15 cellular contexts compared by ENCODE assay signal in the genomic region with DNA sequence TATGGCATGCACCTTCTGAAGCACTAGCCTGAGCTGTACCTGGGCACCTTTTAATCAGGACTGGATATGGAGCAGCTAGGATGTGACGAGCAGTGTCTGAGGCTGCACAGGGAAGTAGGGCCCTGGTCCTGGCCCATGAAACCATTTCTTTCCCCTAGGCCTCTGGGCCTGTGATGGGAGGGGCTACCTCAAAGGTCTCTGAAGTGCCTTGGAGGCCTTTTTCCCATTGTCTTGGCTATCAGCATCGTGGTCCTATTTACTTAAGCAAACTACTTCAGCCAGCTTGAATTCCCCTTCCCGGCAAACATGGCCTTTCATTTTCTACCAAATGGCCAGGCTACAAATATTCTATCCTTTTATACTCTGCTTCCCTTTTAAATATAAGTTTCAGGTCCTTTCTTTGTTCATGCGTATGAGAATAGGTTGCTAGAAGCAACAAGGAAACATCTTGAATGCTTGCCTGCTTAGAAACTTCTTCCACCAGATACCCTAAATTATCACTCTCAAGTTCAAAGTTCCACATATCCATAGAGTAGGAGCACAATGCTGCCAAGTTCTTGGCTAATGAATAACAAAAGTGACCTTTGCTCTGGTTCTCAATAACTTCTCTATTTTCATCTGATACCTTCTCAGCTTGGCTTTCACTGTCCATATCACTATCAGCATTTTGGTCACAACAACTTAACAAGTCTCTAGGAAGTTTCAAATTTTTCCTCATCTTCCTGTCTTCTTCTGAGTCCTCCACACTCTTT.
DNase-seq lines count a peak whose midpoint lies in the region; ATAC-seq and TF ChIP-seq lines count a peak whose summit lies in the region.
"Had no signal": no experiment of that assay in that cellular context is flagged by ENCODE, and none has a peak within 500 bp of the region (broad histone marks: within the 10 kb centered on the region; RNA-seq: fewer than 3 reads in every experiment).

No MANE protein-coding gene starts in this region.

- H3K27ac ChIP-seq in 22Rv1 (peak overlapping the region; percentile 74), Peyer's patch (peak overlapping the region in 3 of 4 donors; percentile 21 to 79 (median 65)), PC-3 (ENCODE audit: low read length) (no peak overlapping the region)
- H3K27ac ChIP-seq: SK-N-MC had no signal

- peaks cover 8% of the 10 kb centered on the region for H3K4me1 Mint-ChIP-seq in nephron
- H3K4me1 Mint-ChIP-seq: B cell had no signal

- H3K9me2 ChIP-seq in PC-3 (replicated peaks; ENCODE audit: low read length) = no peaks in the 10 kb centered on the region

- POLR2A ChIA-PET in PC-3 (lab: Charles Lee; ENCODE audit: unreplicated experiment) = no interaction called here

- in situ Hi-C loops in G401 (cut with HindIII; ENCODE audit: low sequenced_read_pairs) = no loop called here

- H3K4me1 ChIP-seq in Peyer's patch (peaks cover 0 to 3% (median 0%) of the 10 kb centered on the region in 4 donors), PC-3 (ENCODE audit: insufficient read depth, low read length) (no peaks in the 10 kb centered on the region)

- BruUV-seq in PC-3 (replicated peaks; lab: Mats Ljungman, UMichigan) = no TSS peak

- H3K36me3 Mint-ChIP-seq in nephron (ENCODE audit: low read depth) = no peaks in the 10 kb centered on the region

- no peaks in the 10 kb centered on the region for H3K36me3 ChIP-seq in Peyer's patch
- no peaks in the 10 kb centered on the region for H3K36me3 ChIP-seq in PC-3 (ENCODE audit: low read depth, low read length)

- TF ChIP-seq CTCF in 22Rv1 (IDR thresholded peaks at IDR 0.05) (no peak), Peyer's patch (IDR thresholded peaks at IDR 0.05) (no peak), nephron (IDR thresholded peaks at IDR 0.05; ENCODE audit: unreplicated experiment in 3 of 3) (no peak), PC-3 (conservative IDR thresholded peaks at IDR 0.05; ENCODE audit: low read depth, low read length) (no peak)

- no peak overlapping the region for H3K4me3 Mint-ChIP-seq in nephron
- H3K4me3 Mint-ChIP-seq: B cell had no signal

- no peaks in the 10 kb centered on the region for H3F3A ChIP-seq in PC-3 (ENCODE audit: low read length, unreplicated experiment)

- H3K4me2 ChIP-seq in PC-3 (ENCODE audit: low read length) = no peak overlapping the region

- H3K27me3 Mint-ChIP-seq in nephron (ENCODE audit: low read depth) = peaks cover 6% of the 10 kb centered on the region
- H3K27me3 Mint-ChIP-seq: B cell had no signal

- no peak for TF ChIP-seq POLR2A in Peyer's patch (IDR thresholded peaks at IDR 0.05)

- no peaks in the 10 kb centered on the region for H4K20me1 ChIP-seq in PC-3 (ENCODE audit: low read length)

- H3K27ac Mint-ChIP-seq in nephron = peak overlapping the region; percentile 77 to 90 (median 79)
- H3K27ac Mint-ChIP-seq: B cell had no signal

- CTCF ChIA-PET in PC-3 (lab: Charles Lee) = no interaction called here

- ATAC-seq in left lobe of liver = peak; percentile 98
- ATAC-seq in PC-3 = no peak

- no peaks in the 10 kb centered on the region for H3K27me3 ChIP-seq in Peyer's patch
- no peaks in the 10 kb centered on the region for H3K27me3 ChIP-seq in PC-3 (ENCODE audit: low read length)

- no peak overlapping the region for H3K9ac ChIP-seq in PC-3 (ENCODE audit: low read length)

- H3K9me3 ChIP-seq in Peyer's patch (no peaks in the 10 kb centered on the region), PC-3 (ENCODE audit: low read length) (no peaks in the 10 kb centered on the region)

- H3K4me3 ChIP-seq in Peyer's patch (no peak overlapping the region), PC-3 (ENCODE audit: low read length) (no peak overlapping the region)
- H3K4me3 ChIP-seq: SK-N-MC had no signal

- peak in 1 of 3 donors; percentile 51 for DNase-seq in Peyer's patch
- no peak for DNase-seq in left lobe of liver (ENCODE audit: low spot score)
- DNase-seq in PC-3 = no peak
- no peak for DNase-seq in NCI-H1436 (lab: John Stamatoyannopoulos, UW)
- DNase-seq in NCI-H1694 (lab: John Stamatoyannopoulos, UW) = no peak
- no peak for DNase-seq in G401 (ENCODE audit: low spot score)
- DNase-seq: GDM1, KBM-7, NCI-H187 treated with DMSO at 0.1 percent for 48 hours, NCI-H69, SHP77 had no signal

- H3K79me2 ChIP-seq in PC-3 (ENCODE audit: low read length) = no peaks in the 10 kb centered on the region

- intact Hi-C loops in PC-3 (cut with micrococcal nuclease) = no loop called here

- H2AFZ ChIP-seq in PC-3 (ENCODE audit: low read length) = no peak overlapping the region

- no peaks in the 10 kb centered on the region for H3K9me3 Mint-ChIP-seq in nephron
